ENCODE assay signal across 1 cellular context in the genomic region with DNA sequence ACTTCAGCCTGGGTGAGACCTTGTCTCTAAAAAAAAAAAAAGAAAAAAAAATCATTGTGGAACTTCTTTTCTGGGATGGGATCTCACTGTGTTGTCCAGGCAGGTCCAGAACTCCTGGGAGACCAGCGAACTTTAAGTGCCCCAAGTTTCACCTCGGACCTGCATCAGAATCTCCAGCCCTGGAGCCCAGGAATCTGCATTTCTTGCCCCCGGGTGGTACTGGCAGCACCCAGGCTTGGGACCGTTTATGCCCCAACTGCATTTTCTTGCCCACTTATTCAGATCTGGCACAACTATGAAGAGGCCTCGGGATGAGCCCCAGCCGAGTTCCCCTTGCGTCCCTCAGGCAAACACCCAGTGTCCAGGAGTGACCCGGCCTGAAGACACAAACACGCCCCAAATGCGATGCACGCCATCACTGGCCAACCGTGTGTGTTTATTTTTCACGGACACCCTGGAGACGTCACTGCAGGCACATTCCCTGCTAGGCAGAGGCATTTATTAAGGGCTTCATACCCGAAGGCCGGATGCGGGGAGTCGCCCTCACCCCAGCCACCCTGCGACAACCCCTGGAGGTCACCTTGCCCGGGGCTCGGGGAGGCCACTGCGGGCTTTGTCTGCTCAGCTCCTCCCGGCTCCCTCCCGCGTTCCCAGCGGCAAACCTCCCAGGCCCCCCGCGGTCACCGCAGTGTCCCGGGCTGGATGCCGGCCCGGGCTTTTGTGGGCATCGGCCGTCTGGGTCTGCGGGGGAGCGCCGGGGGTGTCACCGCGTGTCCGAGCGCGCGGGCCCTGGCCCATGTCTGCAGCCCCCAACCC.
A peak's percentile ranks its signal among the peaks of the same experiment; 100 is the strongest.
TF ChIP-seq lines count a peak whose summit lies in the region.

No MANE protein-coding gene starts in this region.

TF ChIP-seq in HepG2, 621 proteins besides CTCF, POLR2A, EP300 and RAD21 (continued from another document and continues in another):
- TF ChIP-seq, protein P1, sequence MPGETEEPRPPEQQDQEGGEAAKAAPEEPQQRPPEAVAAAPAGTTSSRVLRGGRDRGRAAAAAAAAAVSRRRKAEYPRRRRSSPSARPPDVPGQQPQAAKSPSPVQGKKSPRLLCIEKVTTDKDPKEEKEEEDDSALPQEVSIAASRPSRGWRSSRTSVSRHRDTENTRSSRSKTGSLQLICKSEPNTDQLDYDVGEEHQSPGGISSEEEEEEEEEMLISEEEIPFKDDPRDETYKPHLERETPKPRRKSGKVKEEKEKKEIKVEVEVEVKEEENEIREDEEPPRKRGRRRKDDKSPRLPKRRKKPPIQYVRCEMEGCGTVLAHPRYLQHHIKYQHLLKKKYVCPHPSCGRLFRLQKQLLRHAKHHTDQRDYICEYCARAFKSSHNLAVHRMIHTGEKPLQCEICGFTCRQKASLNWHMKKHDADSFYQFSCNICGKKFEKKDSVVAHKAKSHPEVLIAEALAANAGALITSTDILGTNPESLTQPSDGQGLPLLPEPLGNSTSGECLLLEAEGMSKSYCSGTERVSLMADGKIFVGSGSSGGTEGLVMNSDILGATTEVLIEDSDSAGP (CRISPR knock-in tag; IDR thresholded peaks at IDR 0.05; ENCODE audit: borderline replicate concordance), result peak; percentile 47; the same call in 1 of the 2 replicates
- TF ChIP-seq, protein P2, sequence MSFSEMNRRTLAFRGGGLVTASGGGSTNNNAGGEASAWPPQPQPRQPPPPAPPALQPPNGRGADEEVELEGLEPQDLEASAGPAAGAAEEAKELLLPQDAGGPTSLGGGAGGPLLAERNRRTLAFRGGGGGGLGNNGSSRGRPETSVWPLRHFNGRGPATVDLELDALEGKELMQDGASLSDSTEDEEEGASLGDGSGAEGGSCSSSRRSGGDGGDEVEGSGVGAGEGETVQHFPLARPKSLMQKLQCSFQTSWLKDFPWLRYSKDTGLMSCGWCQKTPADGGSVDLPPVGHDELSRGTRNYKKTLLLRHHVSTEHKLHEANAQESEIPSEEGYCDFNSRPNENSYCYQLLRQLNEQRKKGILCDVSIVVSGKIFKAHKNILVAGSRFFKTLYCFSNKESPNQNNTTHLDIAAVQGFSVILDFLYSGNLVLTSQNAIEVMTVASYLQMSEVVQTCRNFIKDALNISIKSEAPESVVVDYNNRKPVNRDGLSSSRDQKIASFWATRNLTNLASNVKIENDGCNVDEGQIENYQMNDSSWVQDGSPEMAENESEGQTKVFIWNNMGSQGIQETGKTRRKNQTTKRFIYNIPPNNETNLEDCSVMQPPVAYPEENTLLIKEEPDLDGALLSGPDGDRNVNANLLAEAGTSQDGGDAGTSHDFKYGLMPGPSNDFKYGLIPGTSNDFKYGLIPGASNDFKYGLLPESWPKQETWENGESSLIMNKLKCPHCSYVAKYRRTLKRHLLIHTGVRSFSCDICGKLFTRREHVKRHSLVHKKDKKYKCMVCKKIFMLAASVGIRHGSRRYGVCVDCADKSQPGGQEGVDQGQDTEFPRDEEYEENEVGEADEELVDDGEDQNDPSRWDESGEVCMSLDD (CRISPR knock-in tag; IDR thresholded peaks at IDR 0.05; ENCODE audit: borderline replicate concordance), result peak; percentile 32
- TF ChIP-seq ZNF777 (CRISPR knock-in tag; IDR thresholded peaks at IDR 0.05) (0 out of 2 replicates have a peak, but pooled peaks have one; percentile 1), NCOA2 (CRISPR knock-in tag; IDR thresholded peaks at IDR 0.05) (peak; percentile 18; the same call in 1 of the 2 replicates), ZNF124 (CRISPR knock-in tag; IDR thresholded peaks at IDR 0.05) (0 out of 2 replicates have a peak, but pooled peaks have one; percentile 8), TEAD3 (CRISPR knock-in tag; optimal IDR thresholded peaks at IDR 0.05; ENCODE audit: borderline replicate concordance) (peak; percentile 73), BORCS8-MEF2B (CRISPR knock-in tag; IDR thresholded peaks at IDR 0.05) (peak; percentile 29; the same call in 1 of the 2 replicates), KDM5B (CRISPR knock-in tag; IDR thresholded peaks at IDR 0.05; ENCODE audit: borderline replicate concordance) (peak; percentile 76; the same call in 1 of the 2 replicates), ZNF878 (CRISPR knock-in tag; IDR thresholded peaks at IDR 0.05) (peak; percentile 25; the same call in 1 of the 2 replicates), NRL (CRISPR knock-in tag; IDR thresholded peaks at IDR 0.05; ENCODE audit: borderline replicate concordance) (peak; percentile 61; the same call in 1 of the 2 replicates), DMAP1 (CRISPR knock-in tag; IDR thresholded peaks at IDR 0.05) (peak; percentile 64; the same call in 1 of the 2 replicates), ZC3H4 (CRISPR knock-in tag; IDR thresholded peaks at IDR 0.05; ENCODE audit: borderline replicate concordance) (no peak), ZMYM4 (CRISPR knock-in tag; IDR thresholded peaks at IDR 0.05) (peak; percentile 37; the same call in 1 of the 2 replicates), JUN (CRISPR knock-in tag; IDR thresholded peaks at IDR 0.05) (no peak)
- TF ChIP-seq, protein P3, sequence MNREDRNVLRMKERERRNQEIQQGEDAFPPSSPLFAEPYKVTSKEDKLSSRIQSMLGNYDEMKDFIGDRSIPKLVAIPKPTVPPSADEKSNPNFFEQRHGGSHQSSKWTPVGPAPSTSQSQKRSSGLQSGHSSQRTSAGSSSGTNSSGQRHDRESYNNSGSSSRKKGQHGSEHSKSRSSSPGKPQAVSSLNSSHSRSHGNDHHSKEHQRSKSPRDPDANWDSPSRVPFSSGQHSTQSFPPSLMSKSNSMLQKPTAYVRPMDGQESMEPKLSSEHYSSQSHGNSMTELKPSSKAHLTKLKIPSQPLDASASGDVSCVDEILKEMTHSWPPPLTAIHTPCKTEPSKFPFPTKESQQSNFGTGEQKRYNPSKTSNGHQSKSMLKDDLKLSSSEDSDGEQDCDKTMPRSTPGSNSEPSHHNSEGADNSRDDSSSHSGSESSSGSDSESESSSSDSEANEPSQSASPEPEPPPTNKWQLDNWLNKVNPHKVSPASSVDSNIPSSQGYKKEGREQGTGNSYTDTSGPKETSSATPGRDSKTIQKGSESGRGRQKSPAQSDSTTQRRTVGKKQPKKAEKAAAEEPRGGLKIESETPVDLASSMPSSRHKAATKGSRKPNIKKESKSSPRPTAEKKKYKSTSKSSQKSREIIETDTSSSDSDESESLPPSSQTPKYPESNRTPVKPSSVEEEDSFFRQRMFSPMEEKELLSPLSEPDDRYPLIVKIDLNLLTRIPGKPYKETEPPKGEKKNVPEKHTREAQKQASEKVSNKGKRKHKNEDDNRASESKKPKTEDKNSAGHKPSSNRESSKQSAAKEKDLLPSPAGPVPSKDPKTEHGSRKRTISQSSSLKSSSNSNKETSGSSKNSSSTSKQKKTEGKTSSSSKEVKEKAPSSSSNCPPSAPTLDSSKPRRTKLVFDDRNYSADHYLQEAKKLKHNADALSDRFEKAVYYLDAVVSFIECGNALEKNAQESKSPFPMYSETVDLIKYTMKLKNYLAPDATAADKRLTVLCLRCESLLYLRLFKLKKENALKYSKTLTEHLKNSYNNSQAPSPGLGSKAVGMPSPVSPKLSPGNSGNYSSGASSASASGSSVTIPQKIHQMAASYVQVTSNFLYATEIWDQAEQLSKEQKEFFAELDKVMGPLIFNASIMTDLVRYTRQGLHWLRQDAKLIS (CRISPR knock-in tag; IDR thresholded peaks at IDR 0.05), result no peak
- TF ChIP-seq, protein P4, sequence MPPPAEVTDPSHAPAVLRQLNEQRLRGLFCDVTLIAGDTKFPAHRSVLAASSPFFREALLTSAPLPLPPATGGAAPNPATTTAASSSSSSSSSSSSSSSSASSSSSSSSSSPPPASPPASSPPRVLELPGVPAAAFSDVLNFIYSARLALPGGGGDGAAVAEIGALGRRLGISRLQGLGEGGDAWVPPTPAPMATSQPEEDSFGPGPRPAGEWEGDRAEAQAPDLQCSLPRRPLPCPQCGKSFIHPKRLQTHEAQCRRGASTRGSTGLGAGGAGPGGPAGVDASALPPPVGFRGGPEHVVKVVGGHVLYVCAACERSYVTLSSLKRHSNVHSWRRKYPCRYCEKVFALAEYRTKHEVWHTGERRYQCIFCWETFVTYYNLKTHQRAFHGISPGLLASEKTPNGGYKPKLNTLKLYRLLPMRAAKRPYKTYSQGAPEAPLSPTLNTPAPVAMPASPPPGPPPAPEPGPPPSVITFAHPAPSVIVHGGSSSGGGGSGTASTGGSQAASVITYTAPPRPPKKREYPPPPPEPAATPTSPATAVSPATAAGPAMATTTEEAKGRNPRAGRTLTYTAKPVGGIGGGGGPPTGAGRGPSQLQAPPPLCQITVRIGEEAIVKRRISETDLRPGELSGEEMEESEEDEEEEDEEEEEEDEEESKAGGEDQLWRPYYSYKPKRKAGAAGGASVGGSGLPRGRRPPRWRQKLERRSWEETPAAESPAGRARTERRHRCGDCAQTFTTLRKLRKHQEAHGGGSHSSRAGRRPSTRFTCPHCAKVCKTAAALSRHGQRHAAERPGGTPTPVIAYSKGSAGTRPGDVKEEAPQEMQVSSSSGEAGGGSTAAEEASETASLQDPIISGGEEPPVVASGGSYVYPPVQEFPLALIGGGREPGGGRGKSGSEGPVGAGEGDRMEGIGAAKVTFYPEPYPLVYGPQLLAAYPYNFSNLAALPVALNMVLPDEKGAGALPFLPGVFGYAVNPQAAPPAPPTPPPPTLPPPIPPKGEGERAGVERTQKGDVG (CRISPR knock-in tag; IDR thresholded peaks at IDR 0.05; ENCODE audit: borderline replicate concordance), result peak; percentile 57; the same call in 1 of the 2 replicates
- TF ChIP-seq, protein P5, sequence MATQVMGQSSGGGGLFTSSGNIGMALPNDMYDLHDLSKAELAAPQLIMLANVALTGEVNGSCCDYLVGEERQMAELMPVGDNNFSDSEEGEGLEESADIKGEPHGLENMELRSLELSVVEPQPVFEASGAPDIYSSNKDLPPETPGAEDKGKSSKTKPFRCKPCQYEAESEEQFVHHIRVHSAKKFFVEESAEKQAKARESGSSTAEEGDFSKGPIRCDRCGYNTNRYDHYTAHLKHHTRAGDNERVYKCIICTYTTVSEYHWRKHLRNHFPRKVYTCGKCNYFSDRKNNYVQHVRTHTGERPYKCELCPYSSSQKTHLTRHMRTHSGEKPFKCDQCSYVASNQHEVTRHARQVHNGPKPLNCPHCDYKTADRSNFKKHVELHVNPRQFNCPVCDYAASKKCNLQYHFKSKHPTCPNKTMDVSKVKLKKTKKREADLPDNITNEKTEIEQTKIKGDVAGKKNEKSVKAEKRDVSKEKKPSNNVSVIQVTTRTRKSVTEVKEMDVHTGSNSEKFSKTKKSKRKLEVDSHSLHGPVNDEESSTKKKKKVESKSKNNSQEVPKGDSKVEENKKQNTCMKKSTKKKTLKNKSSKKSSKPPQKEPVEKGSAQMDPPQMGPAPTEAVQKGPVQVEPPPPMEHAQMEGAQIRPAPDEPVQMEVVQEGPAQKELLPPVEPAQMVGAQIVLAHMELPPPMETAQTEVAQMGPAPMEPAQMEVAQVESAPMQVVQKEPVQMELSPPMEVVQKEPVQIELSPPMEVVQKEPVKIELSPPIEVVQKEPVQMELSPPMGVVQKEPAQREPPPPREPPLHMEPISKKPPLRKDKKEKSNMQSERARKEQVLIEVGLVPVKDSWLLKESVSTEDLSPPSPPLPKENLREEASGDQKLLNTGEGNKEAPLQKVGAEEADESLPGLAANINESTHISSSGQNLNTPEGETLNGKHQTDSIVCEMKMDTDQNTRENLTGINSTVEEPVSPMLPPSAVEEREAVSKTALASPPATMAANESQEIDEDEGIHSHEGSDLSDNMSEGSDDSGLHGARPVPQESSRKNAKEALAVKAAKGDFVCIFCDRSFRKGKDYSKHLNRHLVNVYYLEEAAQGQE (IDR thresholded peaks at IDR 0.05; ENCODE audit: borderline replicate concordance in 1 of 2, low read depth in 1 of 2, low read length in 2 of 2), result no peak
- TF ChIP-seq, protein P6, sequence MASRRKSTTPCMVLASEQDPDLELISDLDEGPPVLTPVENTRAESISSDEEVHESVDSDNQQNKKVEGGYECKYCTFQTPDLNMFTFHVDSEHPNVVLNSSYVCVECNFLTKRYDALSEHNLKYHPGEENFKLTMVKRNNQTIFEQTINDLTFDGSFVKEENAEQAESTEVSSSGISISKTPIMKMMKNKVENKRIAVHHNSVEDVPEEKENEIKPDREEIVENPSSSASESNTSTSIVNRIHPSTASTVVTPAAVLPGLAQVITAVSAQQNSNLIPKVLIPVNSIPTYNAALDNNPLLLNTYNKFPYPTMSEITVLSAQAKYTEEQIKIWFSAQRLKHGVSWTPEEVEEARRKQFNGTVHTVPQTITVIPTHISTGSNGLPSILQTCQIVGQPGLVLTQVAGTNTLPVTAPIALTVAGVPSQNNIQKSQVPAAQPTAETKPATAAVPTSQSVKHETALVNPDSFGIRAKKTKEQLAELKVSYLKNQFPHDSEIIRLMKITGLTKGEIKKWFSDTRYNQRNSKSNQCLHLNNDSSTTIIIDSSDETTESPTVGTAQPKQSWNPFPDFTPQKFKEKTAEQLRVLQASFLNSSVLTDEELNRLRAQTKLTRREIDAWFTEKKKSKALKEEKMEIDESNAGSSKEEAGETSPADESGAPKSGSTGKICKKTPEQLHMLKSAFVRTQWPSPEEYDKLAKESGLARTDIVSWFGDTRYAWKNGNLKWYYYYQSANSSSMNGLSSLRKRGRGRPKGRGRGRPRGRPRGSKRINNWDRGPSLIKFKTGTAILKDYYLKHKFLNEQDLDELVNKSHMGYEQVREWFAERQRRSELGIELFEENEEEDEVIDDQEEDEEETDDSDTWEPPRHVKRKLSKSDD (CRISPR knock-in tag; IDR thresholded peaks at IDR 0.05; ENCODE audit: low read depth), result no peak
- TF ChIP-seq, protein P7, sequence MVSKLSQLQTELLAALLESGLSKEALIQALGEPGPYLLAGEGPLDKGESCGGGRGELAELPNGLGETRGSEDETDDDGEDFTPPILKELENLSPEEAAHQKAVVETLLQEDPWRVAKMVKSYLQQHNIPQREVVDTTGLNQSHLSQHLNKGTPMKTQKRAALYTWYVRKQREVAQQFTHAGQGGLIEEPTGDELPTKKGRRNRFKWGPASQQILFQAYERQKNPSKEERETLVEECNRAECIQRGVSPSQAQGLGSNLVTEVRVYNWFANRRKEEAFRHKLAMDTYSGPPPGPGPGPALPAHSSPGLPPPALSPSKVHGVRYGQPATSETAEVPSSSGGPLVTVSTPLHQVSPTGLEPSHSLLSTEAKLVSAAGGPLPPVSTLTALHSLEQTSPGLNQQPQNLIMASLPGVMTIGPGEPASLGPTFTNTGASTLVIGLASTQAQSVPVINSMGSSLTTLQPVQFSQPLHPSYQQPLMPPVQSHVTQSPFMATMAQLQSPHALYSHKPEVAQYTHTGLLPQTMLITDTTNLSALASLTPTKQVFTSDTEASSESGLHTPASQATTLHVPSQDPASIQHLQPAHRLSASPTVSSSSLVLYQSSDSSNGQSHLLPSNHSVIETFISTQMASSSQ (IDR thresholded peaks at IDR 0.05; ENCODE audit: low read depth), result no peak
- TF ChIP-seq, protein P7 (CRISPR knock-in tag; IDR thresholded peaks at IDR 0.05; ENCODE audit: borderline replicate concordance), result no peak; the same call in 1 of the 2 replicates
